21 cellular contexts compared by ENCODE assay signal in the genomic region with DNA sequence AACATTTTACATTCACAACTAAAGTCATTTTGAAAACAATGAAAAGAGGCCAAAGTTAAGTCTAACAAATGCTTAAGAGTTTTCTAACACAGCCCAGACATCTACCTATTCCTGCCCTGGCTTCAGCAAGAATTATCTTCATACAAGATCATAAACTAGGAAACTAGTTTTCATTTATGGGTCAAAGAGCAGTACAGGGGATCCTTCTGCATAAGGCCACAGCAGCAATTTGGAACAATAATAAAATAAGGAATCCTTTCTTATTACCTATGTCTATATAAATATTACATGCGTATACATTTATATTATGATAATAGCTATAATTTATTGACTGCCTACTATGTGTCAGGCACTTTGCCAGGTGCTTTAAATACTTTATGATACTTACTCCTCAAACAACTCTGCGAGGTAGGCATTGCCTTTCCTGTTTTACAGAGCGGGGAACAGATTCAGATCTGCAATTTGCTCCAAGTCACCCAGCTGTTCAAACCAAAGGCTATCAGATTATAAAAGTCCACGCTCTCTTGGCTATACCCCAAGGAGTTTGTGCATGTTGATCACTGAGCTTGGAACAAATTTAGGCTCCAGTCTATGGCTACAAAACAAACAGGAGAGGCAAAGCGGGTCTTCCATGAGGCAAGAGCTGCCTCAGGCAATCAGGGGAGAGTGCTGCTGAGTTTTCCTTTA.
DNase-seq lines count a peak whose midpoint lies in the region; ATAC-seq and TF ChIP-seq lines count a peak whose summit lies in the region.
"Had no signal": no experiment of that assay in that cellular context is flagged by ENCODE, and none has a peak within 500 bp of the region (broad histone marks: within the 10 kb centered on the region; RNA-seq: fewer than 3 reads in every experiment).

No MANE protein-coding gene starts in this region.

- no peaks in the 10 kb centered on the region for H3K27me3 ChIP-seq in gastrocnemius medialis
- H3K27me3 ChIP-seq: BLaER1 treated with 17β-estradiol and CSF1 and Interleukin-3, amounts not matched to agents 10 nM and 100 nM; dorsolateral prefrontal cortex; esophagus muscularis mucosa; upper lobe of right lung had no signal

- H3K9me3 ChIP-seq in gastrocnemius medialis = no peaks in the 10 kb centered on the region
- H3K9me3 ChIP-seq: BLaER1 treated with 17β-estradiol and CSF1 and Interleukin-3, amounts not matched to agents 10 nM and 100 nM; esophagus muscularis mucosa; upper lobe of right lung had no signal

- peak overlapping the region; percentile 60 to 86 (median 83) for H3K27ac ChIP-seq in gastrocnemius medialis
- H3K27ac ChIP-seq: BLaER1 treated with 17β-estradiol and CSF1 and Interleukin-3, amounts not matched to agents 10 nM and 100 nM; parathyroid adenoma; upper lobe of right lung had no signal

- peaks cover 51 to 63% of the 10 kb centered on the region in 2 donors for H3K4me1 ChIP-seq in gastrocnemius medialis
- H3K4me1 ChIP-seq: parathyroid adenoma had no signal

- no peaks in the 10 kb centered on the region for H3K36me3 ChIP-seq in gastrocnemius medialis
- H3K36me3 ChIP-seq: BLaER1 treated with 17β-estradiol and CSF1 and Interleukin-3, amounts not matched to agents 10 nM and 100 nM; esophagus muscularis mucosa; upper lobe of right lung had no signal

- no peak for TF ChIP-seq POLR2A in gastrocnemius medialis (IDR thresholded peaks at IDR 0.05)

- ATAC-seq in gastrocnemius medialis = peak; percentile 88 to 89
- ATAC-seq: activated T-cell treated with anti-CD3 and anti-CD28 coated beads, Interleukin-2, amount 50 U/mL, for 4 hours; PC-3; upper lobe of right lung had no signal

- TF ChIP-seq CTCF in gastrocnemius medialis (IDR thresholded peaks at IDR 0.05 in 4 of 5, conservative IDR thresholded peaks at IDR 0.05 in 1 of 5) = no peak
- TF ChIP-seq CTCF in GM13977 (IDR thresholded peaks at IDR 0.05; ENCODE audit: extremely low read depth, insufficient read depth, missing control alignments) = no peak

- DNase-seq in NCI-H1417 (lab: John Stamatoyannopoulos, UW) (peak in 2 of 3 experiments; percentile 12 to 64), NCI-H1417 treated with DMSO at 0.1 percent for 48 hours (lab: John Stamatoyannopoulos, UW) (no peak), NCI-H69 (lab: John Stamatoyannopoulos, UW) (peak; percentile 80), iris pigment epithelial cell (ENCODE audit: low read depth) (peak; percentile 38), gastrocnemius medialis (peak; percentile 26 to 67), NCI-H446 (lab: John Stamatoyannopoulos, UW) (no peak), GM13977 (ENCODE audit: low spot score) (no peak)
- no peak for DNase-seq in stimulated activated CD8-positive, alpha-beta memory T cell treated with anti-CD3 and anti-CD28 coated beads, Interleukin-4, amount 100 ng/mL, for 48 hours
- DNase-seq: activated CD4-positive, alpha-beta T cell treated with anti-CD3 and anti-CD28 coated beads, Interleukin-2, amount 50 U/mL, for 4 hours; activated T-cell treated with anti-CD3 and anti-CD28 coated beads, Interleukin-2, amount 50 U/mL, for 4 hours; DMS79 treated with DMSO at 0.1 percent for 48 hours; dorsolateral prefrontal cortex; kidney; NCI-H1694; NCI-H526 treated with DMSO at 0.1 percent for 48 hours; PC-3; stimulated activated naive CD4-positive, alpha-beta T cell; upper lobe of right lung had no signal

- in situ Hi-C loops in gastrocnemius medialis (cut with MboI; ENCODE audit: low sequenced_read_pairs in 4 of 4) (no loop called here), GM13977 (cut with MboI; ENCODE audit: low pct_unique_long_range_greater_than_20kb, low sequenced_read_pairs, unreplicated experiment) (no loop called here)

- peak overlapping the region in 2 of 4 donors; percentile 6 to 42 for H3K4me3 ChIP-seq in gastrocnemius medialis
- H3K4me3 ChIP-seq: BLaER1 treated with 17β-estradiol and CSF1 and Interleukin-3, amounts not matched to agents 10 nM and 100 nM; dorsolateral prefrontal cortex; esophagus muscularis mucosa; upper lobe of right lung had no signal

- intact Hi-C loops in gastrocnemius medialis (cut with DNase I; ENCODE audit: low total_unique reads) = no loop called here

Comparison
In these comparisons a context has a peak if more than half of its experiments do, and no peak if none do; other contexts are left out.
1. DNase-seq: peak in NCI-H1417 (2 of 3), NCI-H69 (single experiment), iris pigment epithelial cell (single experiment) and gastrocnemius medialis (2 of 2); none in NCI-H1417 treated with DMSO at 0.1 percent for 48 hours (single experiment), NCI-H446 (0 of 2), stimulated activated CD8-positive, alpha-beta memory T cell treated with anti-CD3 and anti-CD28 coated beads, Interleukin-4, amount 100 ng/mL, for 48 hours (single experiment) and GM13977 (single experiment).